15 cellular contexts compared by ENCODE assay signal in genomic region chr14:95297832-95298231, GRCh38. TPM values are rescaled to one million over a fixed set of nuclear protein-coding genes. Genes with fewer than 3 reads are reported as not detected.
DNase-seq lines count a peak whose midpoint lies in the region; ATAC-seq and TF ChIP-seq lines count a peak whose summit lies in the region.
"Had no signal": no experiment of that assay in that cellular context is flagged by ENCODE, and none has a peak within 500 bp of the region (broad histone marks: within the 10 kb centered on the region; RNA-seq: fewer than 3 reads in every experiment).

No MANE protein-coding gene starts in this region.

- TF ChIP-seq EP300 in transverse colon (IDR thresholded peaks at IDR 0.05; ENCODE audit: low read depth): no peak

- H3K4me1 ChIP-seq in BLaER1 (peaks cover 93% of the 10 kb centered on the region), mucosa of descending colon (ENCODE audit: low read depth) (peaks cover 14% of the 10 kb centered on the region), testis (no peaks in the 10 kb centered on the region), transverse colon (peaks cover 0 to 15% (median 0%) of the 10 kb centered on the region in 4 donors)
- H3K4me1 ChIP-seq: SJSA1 had no signal

- no peak overlapping the region for H3K4me3 Mint-ChIP-seq in activated T-helper 1 cell treated with anti-CD3 and anti-CD28 coated beads, Interleukin-12 subunit alpha, Interleukin-12 subunit beta, Interleukin-2, Interleukin-4 antibody, amounts not matched to agents 30 ng/mL and 10 ng/mL and 1 ng/mL, durations not matched to agents 14 hours and 24 hours and 36 hours
- H3K4me3 Mint-ChIP-seq: GM23338 had no signal

- peak overlapping the region; percentile 82 for H3K27ac ChIP-seq in BLaER1
- peak overlapping the region; percentile 97 for H3K27ac ChIP-seq in caudate nucleus (ENCODE audit: low read depth, low read length)
- H3K27ac ChIP-seq in testis: no peak overlapping the region
- H3K27ac ChIP-seq in transverse colon: no peak overlapping the region
- H3K27ac ChIP-seq: SJSA1 had no signal

- H3K9me3 Mint-ChIP-seq in activated T-helper 1 cell treated with anti-CD3 and anti-CD28 coated beads, Interleukin-12 subunit alpha, Interleukin-12 subunit beta, Interleukin-2, Interleukin-4 antibody, amounts not matched to agents 30 ng/mL and 10 ng/mL and 1 ng/mL, durations not matched to agents 14 hours and 24 hours and 36 hours: peaks cover 5% of the 10 kb centered on the region

- peaks cover 4% of the 10 kb centered on the region for H4K20me1 ChIP-seq in BLaER1

- TF ChIP-seq POLR2A in testis (IDR thresholded peaks at IDR 0.05) (no peak), transverse colon (IDR thresholded peaks at IDR 0.05) (no peak)

- H3K27me3 ChIP-seq in BLaER1: no peaks in the 10 kb centered on the region
- H3K27me3 ChIP-seq in testis: no peaks in the 10 kb centered on the region
- no peaks in the 10 kb centered on the region for H3K27me3 ChIP-seq in transverse colon
- H3K27me3 ChIP-seq: SJSA1 had no signal

- H3K27me3 Mint-ChIP-seq in activated T-helper 1 cell treated with anti-CD3 and anti-CD28 coated beads, Interleukin-12 subunit alpha, Interleukin-12 subunit beta, Interleukin-2, Interleukin-4 antibody, amounts not matched to agents 30 ng/mL and 10 ng/mL and 1 ng/mL, durations not matched to agents 14 hours and 24 hours and 36 hours (ENCODE audit: insufficient read depth): peaks cover 2% of the 10 kb centered on the region

- peak; percentile 10 for ATAC-seq in mucosa of descending colon
- ATAC-seq: GM23338 had no signal

- WGBS in testis, 2 donors: 96 to 98% methylated on average over 8 of the region's 8 CpGs
- 72% methylated on average over 8 of the region's 8 CpGs; no CpG with 5 or more reads in 1 of the 2 donors for WGBS in transverse colon (ENCODE audit: low coverage in 1 of 2), 2 donors

- DNase-seq in NCI-H526 (lab: John Stamatoyannopoulos, UW): peak; percentile 54 to 76
- peak in 4 of 61 donors; percentile 19 to 40 (median 34) for DNase-seq in caudate nucleus (lab: John Stamatoyannopoulos, UW)
- DNase-seq in mucosa of descending colon: peak in 1 of 3 donors; percentile 17
- DNase-seq in testis: no peak
- no peak for DNase-seq in transverse colon
- DNase-seq in activated T-helper 1 cell treated with anti-CD3 and anti-CD28 coated beads, Interleukin-12 subunit alpha, Interleukin-12 subunit beta, Interleukin-2, Interleukin-4 antibody, amounts not matched to agents 30 ng/mL and 10 ng/mL and 1 ng/mL, durations not matched to agents 14 hours and 24 hours and 36 hours (ENCODE audit: low spot score): no peak
- DNase-seq in activated CD4-positive, alpha-beta T cell treated with anti-CD3 and anti-CD28 coated beads for 1 hour: no peak
- DNase-seq: DMS79, MM.1S, NCI-H1105, NCI-H187 treated with DMSO at 0.1 percent for 48 hours had no signal

- no peaks in the 10 kb centered on the region for H3K36me3 Mint-ChIP-seq in activated T-helper 1 cell treated with anti-CD3 and anti-CD28 coated beads, Interleukin-12 subunit alpha, Interleukin-12 subunit beta, Interleukin-2, Interleukin-4 antibody, amounts not matched to agents 30 ng/mL and 10 ng/mL and 1 ng/mL, durations not matched to agents 14 hours and 24 hours and 36 hours (ENCODE audit: low read depth)

- intact Hi-C loops in mucosa of descending colon (cut with DNase I, micrococcal nuclease): no loop called here
- intact Hi-C loops in testis (cut with DNase I; ENCODE audit: low total_unique reads): no loop called here
- intact Hi-C loops in transverse colon (cut with DNase I; ENCODE audit: low total_unique reads): no loop called here
- intact Hi-C loops in activated T-helper 1 cell treated with anti-CD3 and anti-CD28 coated beads, Interleukin-12 subunit alpha, Interleukin-12 subunit beta, Interleukin-2, Interleukin-4 antibody, amounts not matched to agents 30 ng/mL and 10 ng/mL and 1 ng/mL, durations not matched to agents 14 hours and 24 hours and 36 hours (cut with micrococcal nuclease): no loop called here

- in situ Hi-C loops in transverse colon (cut with MboI; ENCODE audit: low pct_ligation_motif_present in 1 of 4, low pct_unique_long_range_greater_than_20kb in 1 of 4, low sequenced_read_pairs in 3 of 4): no loop called here

- TF ChIP-seq CTCF in mucosa of descending colon (IDR thresholded peaks at IDR 0.05): no peak
- no peak for TF ChIP-seq CTCF in testis (IDR thresholded peaks at IDR 0.05)
- TF ChIP-seq CTCF in transverse colon (IDR thresholded peaks at IDR 0.05): no peak

- H3K9ac ChIP-seq in BLaER1: peak overlapping the region; percentile 52; the same call in 1 of the 2 replicates

- H3K4me2 ChIP-seq in BLaER1: peak overlapping the region; percentile 90
- H3K4me2 ChIP-seq: GM23338 had no signal

- H3K27ac Mint-ChIP-seq in activated T-helper 1 cell treated with anti-CD3 and anti-CD28 coated beads, Interleukin-12 subunit alpha, Interleukin-12 subunit beta, Interleukin-2, Interleukin-4 antibody, amounts not matched to agents 30 ng/mL and 10 ng/mL and 1 ng/mL, durations not matched to agents 14 hours and 24 hours and 36 hours: no peak overlapping the region
- H3K27ac Mint-ChIP-seq: GM23338 had no signal

- peaks cover 6% of the 10 kb centered on the region; the same call in 1 of the 2 replicates for H3K9me3 ChIP-seq in BLaER1
- H3K9me3 ChIP-seq in mucosa of descending colon: no peaks in the 10 kb centered on the region
- H3K9me3 ChIP-seq in testis: no peaks in the 10 kb centered on the region
- peaks cover 0 to 4% of the 10 kb centered on the region in 2 donors for H3K9me3 ChIP-seq in transverse colon
- H3K9me3 ChIP-seq: SJSA1 had no signal

- H3K4me3 ChIP-seq in BLaER1: peak overlapping the region; percentile 23; the same call in 1 of the 2 replicates
- no peak overlapping the region for H3K4me3 ChIP-seq in mucosa of descending colon
- no peak overlapping the region for H3K4me3 ChIP-seq in testis
- H3K4me3 ChIP-seq in transverse colon: no peak overlapping the region
- H3K4me3 ChIP-seq: GM23338, SJSA1 had no signal

- H3K36me3 ChIP-seq in BLaER1 (no peaks in the 10 kb centered on the region), mucosa of descending colon (ENCODE audit: low read depth) (no peaks in the 10 kb centered on the region), testis (ENCODE audit: low read depth, missing control alignments) (no peaks in the 10 kb centered on the region), transverse colon (no peaks in the 10 kb centered on the region)
- H3K36me3 ChIP-seq: SJSA1 had no signal

- no peaks in the 10 kb centered on the region for H3K4me1 Mint-ChIP-seq in activated T-helper 1 cell treated with anti-CD3 and anti-CD28 coated beads, Interleukin-12 subunit alpha, Interleukin-12 subunit beta, Interleukin-2, Interleukin-4 antibody, amounts not matched to agents 30 ng/mL and 10 ng/mL and 1 ng/mL, durations not matched to agents 14 hours and 24 hours and 36 hours (ENCODE audit: low read depth)

RNA-seq across cellular contexts. Expression of gene CLMN, which starts 21.9 kb away (rescaled TPM):
- total RNA-seq in mucosa of descending colon: 100 to 1,000 TPM in 2 of 3 donors, 10 to 100 TPM in 1; 73.7 to 200 (median 132) TPM
- 10 to 100 TPM; 35.9 to 68.0 TPM for total RNA-seq in testis
- polyA plus RNA-seq in testis (ENCODE audit: insufficient read depth, low read depth, low replicate concordance): 134 TPM
- 100 to 1,000 TPM in 1 of 4 donors, 10 to 100 TPM in 3; 71.1 to 118 (median 90.1) TPM for total RNA-seq in transverse colon
- 0.66 and 0.80 TPM in 2 replicates for total RNA-seq in activated T-helper 1 cell treated with anti-CD3 and anti-CD28 coated beads, Interleukin-12 subunit alpha, Interleukin-12 subunit beta, Interleukin-2, Interleukin-4 antibody, amounts not matched to agents 30 ng/mL and 10 ng/mL and 1 ng/mL, durations not matched to agents 14 hours and 24 hours and 36 hours
- total RNA-seq: G401 had no signal

Comparison
In these comparisons a context has a peak if more than half of its experiments do, and no peak if none do; other contexts are left out.
1. H3K27ac ChIP-seq: peak in BLaER1 (single experiment) and caudate nucleus (single experiment); none in testis (0 of 2) and transverse colon (0 of 4).
2. DNase-seq: peak in NCI-H526 (2 of 2); none in testis (single experiment), transverse colon (single experiment), activated T-helper 1 cell treated with anti-CD3 and anti-CD28 coated beads, Interleukin-12 subunit alpha, Interleukin-12 subunit beta, Interleukin-2, Interleukin-4 antibody, amounts not matched to agents 30 ng/mL and 10 ng/mL and 1 ng/mL, durations not matched to agents 14 hours and 24 hours and 36 hours (single experiment) and activated CD4-positive, alpha-beta T cell treated with anti-CD3 and anti-CD28 coated beads for 1 hour (single experiment).
3. RNA of gene CLMN, which starts 21.9 kb away (total RNA-seq): 73.7 to 200 TPM in mucosa of descending colon, 71.1 to 118 TPM in transverse colon and 35.9 to 68.0 TPM in testis; 0.66 to 0.80 TPM in activated T-helper 1 cell treated with anti-CD3 and anti-CD28 coated beads, Interleukin-12 subunit alpha, Interleukin-12 subunit beta, Interleukin-2, Interleukin-4 antibody, amounts not matched to agents 30 ng/mL and 10 ng/mL and 1 ng/mL, durations not matched to agents 14 hours and 24 hours and 36 hours; every median in the first group is over 10 times any median in the second.